In genomic region chr7:27101906-27102577, GRCh38 we compare ENCODE assay signal across 9 cellular contexts. TPM values are rescaled to one million over a fixed set of nuclear protein-coding genes. Genes with fewer than 3 reads are reported as not detected.
DNase-seq lines count a peak whose midpoint lies in the region; ATAC-seq and TF ChIP-seq lines count a peak whose summit lies in the region.
"Had no signal": no experiment of that assay in that cellular context is flagged by ENCODE, and none has a peak within 500 bp of the region (broad histone marks: within the 10 kb centered on the region; RNA-seq: fewer than 3 reads in every experiment).

No MANE protein-coding gene starts in this region.

- peak overlapping the region; percentile 25 for H3K4me3 Mint-ChIP-seq in activated CD8-positive, alpha-beta T cell treated with anti-CD3 and anti-CD28 coated beads, Interleukin-2, amount 10 ng/mL, durations not matched to agents 7 days and 5 days
- H3K4me3 Mint-ChIP-seq in activated T-helper 1 cell treated with anti-CD3 and anti-CD28 coated beads, Interleukin-12 subunit alpha, Interleukin-12 subunit beta, Interleukin-2, Interleukin-4 antibody, amounts not matched to agents 30 ng/mL and 10 ng/mL and 1 ng/mL, durations not matched to agents 14 hours and 24 hours and 36 hours: no peak overlapping the region

- no peak for TF ChIP-seq CTCF in fibroblast of pulmonary artery (IDR thresholded peaks at IDR 0.05; ENCODE audit: low read length, missing control alignments)
- TF ChIP-seq CTCF in osteoblast (IDR thresholded peaks at IDR 0.05; ENCODE audit: extremely low read depth, low read depth, low read length): no peak

- H3K36me3 Mint-ChIP-seq in activated CD8-positive, alpha-beta T cell treated with anti-CD3 and anti-CD28 coated beads, Interleukin-2, amount 10 ng/mL, durations not matched to agents 7 days and 5 days (ENCODE audit: low read depth): peaks cover 6% of the 10 kb centered on the region
- H3K36me3 Mint-ChIP-seq in activated T-helper 1 cell treated with anti-CD3 and anti-CD28 coated beads, Interleukin-12 subunit alpha, Interleukin-12 subunit beta, Interleukin-2, Interleukin-4 antibody, amounts not matched to agents 30 ng/mL and 10 ng/mL and 1 ng/mL, durations not matched to agents 14 hours and 24 hours and 36 hours (ENCODE audit: low read depth): peaks cover 3% of the 10 kb centered on the region

- H3K27me3 Mint-ChIP-seq in activated CD8-positive, alpha-beta T cell treated with anti-CD3 and anti-CD28 coated beads, Interleukin-2, amount 10 ng/mL, durations not matched to agents 7 days and 5 days (ENCODE audit: low read depth): peaks cover 70% of the 10 kb centered on the region
- peaks cover 72% of the 10 kb centered on the region for H3K27me3 Mint-ChIP-seq in activated T-helper 1 cell treated with anti-CD3 and anti-CD28 coated beads, Interleukin-12 subunit alpha, Interleukin-12 subunit beta, Interleukin-2, Interleukin-4 antibody, amounts not matched to agents 30 ng/mL and 10 ng/mL and 1 ng/mL, durations not matched to agents 14 hours and 24 hours and 36 hours (ENCODE audit: insufficient read depth)

- intact Hi-C loops in activated T-helper 1 cell treated with anti-CD3 and anti-CD28 coated beads, Interleukin-12 subunit alpha, Interleukin-12 subunit beta, Interleukin-2, Interleukin-4 antibody, amounts not matched to agents 30 ng/mL and 10 ng/mL and 1 ng/mL, durations not matched to agents 14 hours and 24 hours and 36 hours (cut with micrococcal nuclease): no loop called here

- H3K9me3 Mint-ChIP-seq in activated CD8-positive, alpha-beta T cell treated with anti-CD3 and anti-CD28 coated beads, Interleukin-2, amount 10 ng/mL, durations not matched to agents 7 days and 5 days (ENCODE audit: insufficient read depth): no peaks in the 10 kb centered on the region
- H3K9me3 Mint-ChIP-seq in activated T-helper 1 cell treated with anti-CD3 and anti-CD28 coated beads, Interleukin-12 subunit alpha, Interleukin-12 subunit beta, Interleukin-2, Interleukin-4 antibody, amounts not matched to agents 30 ng/mL and 10 ng/mL and 1 ng/mL, durations not matched to agents 14 hours and 24 hours and 36 hours: no peaks in the 10 kb centered on the region

- H3K27me3 ChIP-seq in osteoblast (ENCODE audit: insufficient read depth, low read length): no peaks in the 10 kb centered on the region

- DNase-seq in Daoy (ENCODE audit: low read depth) (peak; percentile 64), fibroblast of pulmonary artery (ENCODE audit: low read depth) (no peak), osteoblast (ENCODE audit: insufficient read length, low spot score, missing footprints) (peak; percentile 76)
- DNase-seq in activated CD8-positive, alpha-beta T cell treated with anti-CD3 and anti-CD28 coated beads, Interleukin-2, amount 10 ng/mL, durations not matched to agents 7 days and 5 days: no peak
- no peak for DNase-seq in activated T-helper 1 cell treated with anti-CD3 and anti-CD28 coated beads, Interleukin-12 subunit alpha, Interleukin-12 subunit beta, Interleukin-2, Interleukin-4 antibody, amounts not matched to agents 30 ng/mL and 10 ng/mL and 1 ng/mL, durations not matched to agents 14 hours and 24 hours and 36 hours (ENCODE audit: low spot score)
- DNase-seq: NCI-H2029 had no signal

- CTCF ChIA-PET in activated CD8-positive, alpha-beta T cell treated with anti-CD3 and anti-CD28 coated beads, Interleukin-2, amount 10 ng/mL, durations not matched to agents 7 days and 5 days (lab: Charles Lee): no interaction called here

- no peak overlapping the region for H3K4me2 ChIP-seq in osteoblast (ENCODE audit: insufficient read depth, low read length)

- H3K79me2 ChIP-seq in osteoblast (ENCODE audit: insufficient read depth, low read length): peaks cover 45% of the 10 kb centered on the region

- H2AFZ ChIP-seq in osteoblast (ENCODE audit: low read length): no peak overlapping the region

- H3K4me1 ChIP-seq in osteoblast (ENCODE audit: insufficient read depth, low read length): peaks cover 27% of the 10 kb centered on the region

- no peaks in the 10 kb centered on the region for H3K9me3 ChIP-seq in osteoblast (ENCODE audit: low read depth, low read length)

- H3K4me1 Mint-ChIP-seq in activated CD8-positive, alpha-beta T cell treated with anti-CD3 and anti-CD28 coated beads, Interleukin-2, amount 10 ng/mL, durations not matched to agents 7 days and 5 days (ENCODE audit: low read depth): peaks cover 16% of the 10 kb centered on the region
- peaks cover 18% of the 10 kb centered on the region for H3K4me1 Mint-ChIP-seq in activated T-helper 1 cell treated with anti-CD3 and anti-CD28 coated beads, Interleukin-12 subunit alpha, Interleukin-12 subunit beta, Interleukin-2, Interleukin-4 antibody, amounts not matched to agents 30 ng/mL and 10 ng/mL and 1 ng/mL, durations not matched to agents 14 hours and 24 hours and 36 hours (ENCODE audit: low read depth)

- peaks cover 20% of the 10 kb centered on the region for H4K20me1 ChIP-seq in osteoblast (ENCODE audit: insufficient read depth, low read length)

- POLR2A ChIA-PET in activated CD8-positive, alpha-beta T cell treated with anti-CD3 and anti-CD28 coated beads, Interleukin-2, amount 10 ng/mL, durations not matched to agents 7 days and 5 days (lab: Charles Lee): no interaction called here

- peaks cover 27% of the 10 kb centered on the region for H3K36me3 ChIP-seq in osteoblast (ENCODE audit: insufficient read depth, low read length)

- no peak overlapping the region for H3K27ac ChIP-seq in osteoblast (ENCODE audit: low read depth, low read length)

- no peak overlapping the region for H3K27ac Mint-ChIP-seq in activated CD8-positive, alpha-beta T cell treated with anti-CD3 and anti-CD28 coated beads, Interleukin-2, amount 10 ng/mL, durations not matched to agents 7 days and 5 days
- no peak overlapping the region for H3K27ac Mint-ChIP-seq in activated T-helper 1 cell treated with anti-CD3 and anti-CD28 coated beads, Interleukin-12 subunit alpha, Interleukin-12 subunit beta, Interleukin-2, Interleukin-4 antibody, amounts not matched to agents 30 ng/mL and 10 ng/mL and 1 ng/mL, durations not matched to agents 14 hours and 24 hours and 36 hours

- peak overlapping the region; percentile 8 for H3K4me3 ChIP-seq in fibroblast of pulmonary artery (replicated peaks; ENCODE audit: low read depth, low read length)
- H3K4me3 ChIP-seq in osteoblast (ENCODE audit: insufficient read depth, low read length): no peak overlapping the region

- ATAC-seq in activated CD8-positive, alpha-beta T cell treated with anti-CD3 and anti-CD28 coated beads, Interleukin-2, amount 10 ng/mL, durations not matched to agents 7 days and 5 days: no peak
- ATAC-seq in HG03378 (IDR thresholded peaks at IDR 0.05; ENCODE audit: unreplicated experiment) (no peak), HG03280 (IDR thresholded peaks at IDR 0.05; ENCODE audit: unreplicated experiment) (no peak), HG03108 (IDR thresholded peaks at IDR 0.05; ENCODE audit: unreplicated experiment) (no peak)

RNA-seq across cellular contexts. Expression of gene HOXA2, which starts 0.4 kb away (rescaled TPM):
- total RNA-seq in Daoy (2014; rRNA removed; shearing (Covaris generic)): 11.4 and 12.1 TPM in 2 replicates
- total RNA-seq in activated CD8-positive, alpha-beta T cell treated with anti-CD3 and anti-CD28 coated beads, Interleukin-2, amount 10 ng/mL, durations not matched to agents 7 days and 5 days: not detected
- 0.36 and 0.59 TPM in 2 replicates for total RNA-seq in osteoblast
- not detected in 2 replicates for total RNA-seq in activated T-helper 1 cell treated with anti-CD3 and anti-CD28 coated beads, Interleukin-12 subunit alpha, Interleukin-12 subunit beta, Interleukin-2, Interleukin-4 antibody, amounts not matched to agents 30 ng/mL and 10 ng/mL and 1 ng/mL, durations not matched to agents 14 hours and 24 hours and 36 hours

RNA-seq across cellular contexts. Expression of gene HOXA1, which starts 6.2 kb away (rescaled TPM):
- 5.5 and 6.4 TPM in 2 replicates for total RNA-seq in Daoy (2014; rRNA removed; shearing (Covaris generic))
- under 1 TPM; 0.89 to 0.92 TPM for total RNA-seq in activated CD8-positive, alpha-beta T cell treated with anti-CD3 and anti-CD28 coated beads, Interleukin-2, amount 10 ng/mL, durations not matched to agents 7 days and 5 days
- 0.72 and 1.5 TPM in 2 replicates for total RNA-seq in osteoblast
- 0.16 and 0.24 TPM in 2 replicates for total RNA-seq in activated T-helper 1 cell treated with anti-CD3 and anti-CD28 coated beads, Interleukin-12 subunit alpha, Interleukin-12 subunit beta, Interleukin-2, Interleukin-4 antibody, amounts not matched to agents 30 ng/mL and 10 ng/mL and 1 ng/mL, durations not matched to agents 14 hours and 24 hours and 36 hours

RNA-seq across cellular contexts. Expression of gene HOXA4, which starts 28.5 kb away (rescaled TPM):
- total RNA-seq in Daoy (2014; rRNA removed; shearing (Covaris generic)): 4.1 and 6.7 TPM in 2 replicates
- total RNA-seq in activated CD8-positive, alpha-beta T cell treated with anti-CD3 and anti-CD28 coated beads, Interleukin-2, amount 10 ng/mL, durations not matched to agents 7 days and 5 days: not detected
- total RNA-seq in osteoblast: 0.72 and 1.2 TPM in 2 replicates
- not detected in 2 replicates for total RNA-seq in activated T-helper 1 cell treated with anti-CD3 and anti-CD28 coated beads, Interleukin-12 subunit alpha, Interleukin-12 subunit beta, Interleukin-2, Interleukin-4 antibody, amounts not matched to agents 30 ng/mL and 10 ng/mL and 1 ng/mL, durations not matched to agents 14 hours and 24 hours and 36 hours

RNA-seq across cellular contexts. Expression of gene HOXA5, which starts 41.4 kb away (rescaled TPM):
- total RNA-seq in Daoy (2014; rRNA removed; shearing (Covaris generic)): 22.6 and 41.1 TPM in 2 replicates
- total RNA-seq in activated CD8-positive, alpha-beta T cell treated with anti-CD3 and anti-CD28 coated beads, Interleukin-2, amount 10 ng/mL, durations not matched to agents 7 days and 5 days: not detected
- 3.2 and 5.8 TPM in 2 replicates for total RNA-seq in osteoblast
- total RNA-seq in activated T-helper 1 cell treated with anti-CD3 and anti-CD28 coated beads, Interleukin-12 subunit alpha, Interleukin-12 subunit beta, Interleukin-2, Interleukin-4 antibody, amounts not matched to agents 30 ng/mL and 10 ng/mL and 1 ng/mL, durations not matched to agents 14 hours and 24 hours and 36 hours: not detected in 2 replicates

RNA-seq across cellular contexts. Expression of gene HOXA6, which starts 45.5 kb away (rescaled TPM):
- 0.92 and 4.2 TPM in 2 replicates for total RNA-seq in Daoy (2014; rRNA removed; shearing (Covaris generic))
- not detected for total RNA-seq in activated CD8-positive, alpha-beta T cell treated with anti-CD3 and anti-CD28 coated beads, Interleukin-2, amount 10 ng/mL, durations not matched to agents 7 days and 5 days
- 5.0 and 7.6 TPM in 2 replicates for total RNA-seq in osteoblast
- not detected in 2 replicates for total RNA-seq in activated T-helper 1 cell treated with anti-CD3 and anti-CD28 coated beads, Interleukin-12 subunit alpha, Interleukin-12 subunit beta, Interleukin-2, Interleukin-4 antibody, amounts not matched to agents 30 ng/mL and 10 ng/mL and 1 ng/mL, durations not matched to agents 14 hours and 24 hours and 36 hours

Comparison
In these comparisons a context has a peak if more than half of its experiments do, and no peak if none do; other contexts are left out.
1. DNase-seq: peak in Daoy (single experiment) and osteoblast (single experiment); none in activated CD8-positive, alpha-beta T cell treated with anti-CD3 and anti-CD28 coated beads, Interleukin-2, amount 10 ng/mL, durations not matched to agents 7 days and 5 days (single experiment), fibroblast of pulmonary artery (single experiment) and activated T-helper 1 cell treated with anti-CD3 and anti-CD28 coated beads, Interleukin-12 subunit alpha, Interleukin-12 subunit beta, Interleukin-2, Interleukin-4 antibody, amounts not matched to agents 30 ng/mL and 10 ng/mL and 1 ng/mL, durations not matched to agents 14 hours and 24 hours and 36 hours (single experiment).